Comparison of ENCODE assay signal across 8 cellular contexts in the genomic region with DNA sequence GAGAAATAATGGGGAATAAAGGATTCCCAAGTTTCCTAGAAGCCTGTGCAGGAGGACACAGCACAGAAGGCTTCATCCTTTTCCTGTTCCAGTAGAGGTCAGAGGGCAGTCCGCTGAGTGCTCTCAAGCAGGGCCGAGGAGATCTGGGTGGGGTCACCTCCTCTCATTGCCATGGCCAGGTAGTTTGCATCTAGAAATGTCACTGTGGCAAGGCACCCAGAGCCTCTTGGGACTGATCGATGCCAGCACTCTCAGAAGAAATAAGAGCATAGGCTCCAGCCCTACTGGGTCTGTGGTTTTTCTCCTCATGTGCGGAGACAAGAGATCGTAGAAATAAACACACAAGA. TPM values are rescaled to one million over a fixed set of nuclear protein-coding genes. Genes with fewer than 3 reads are reported as not detected.
DNase-seq lines count a peak whose midpoint lies in the region; ATAC-seq, FAIRE-seq and TF ChIP-seq lines count a peak whose summit lies in the region.

No MANE protein-coding gene starts in this region.

- in situ Hi-C loops in HAP-1 (cut with MboI; ENCODE audit: low sequenced_read_pairs) = no loop called here

- H3K9ac ChIP-seq in endocrine pancreas (ENCODE audit: control insufficient read depth, insufficient read depth, low read length) = peak overlapping the region; percentile 74
- peak overlapping the region; percentile 21 to 31 for H3K9ac ChIP-seq in stomach smooth muscle (ENCODE audit: low read length in 2 of 2)

- no peak for DNase-seq in activated naive CD4-positive, alpha-beta T cell treated with anti-CD3 and anti-CD28 coated beads for 36 hours
- DNase-seq in activated naive CD4-positive, alpha-beta T cell treated with Interleukin-2 at 50 U/mL for 16 hours = no peak
- no peak for DNase-seq in HAP-1 (ENCODE audit: low spot score in 2 of 2)
- DNase-seq in stimulated activated CD4-positive, alpha-beta T cell treated with anti-CD3 and anti-CD28 coated beads, Interleukin-4, amount 100 ng/mL, for 4 hours = no peak
- no peak for DNase-seq in H54 (ENCODE audit: insufficient read length, low spot score)

- H3K27me3 Mint-ChIP-seq in activated naive CD4-positive, alpha-beta T cell treated with anti-CD3 and anti-CD28 coated beads for 36 hours (ENCODE audit: low read depth) = no peaks in the 10 kb centered on the region

- peak overlapping the region; percentile 98 for H3K27ac Mint-ChIP-seq in activated naive CD4-positive, alpha-beta T cell treated with anti-CD3 and anti-CD28 coated beads for 36 hours

- H3K27me3 ChIP-seq in endocrine pancreas (ENCODE audit: control insufficient read depth, insufficient read depth, low read length) (no peaks in the 10 kb centered on the region), stomach smooth muscle (ENCODE audit: control insufficient read depth in 1 of 2, insufficient read depth in 2 of 2, low read length in 2 of 2) (no peaks in the 10 kb centered on the region), HAP-1 (ENCODE audit: low read depth) (no peaks in the 10 kb centered on the region)

- H3K4me1 Mint-ChIP-seq in activated naive CD4-positive, alpha-beta T cell treated with anti-CD3 and anti-CD28 coated beads for 36 hours (ENCODE audit: low read depth) = peaks cover 60% of the 10 kb centered on the region

- CTCF ChIA-PET in activated naive CD4-positive, alpha-beta T cell treated with anti-CD3 and anti-CD28 coated beads for 36 hours (lab: Charles Lee) = interaction anchor here (2.8 to 11.9 kb wide), 5 partner anchors 9 to 99 kb away, joined by 15 to 208 read pairs (median 38); a partner anchor contains a TSS

- peaks cover 18% of the 10 kb centered on the region for H3K36me3 Mint-ChIP-seq in activated naive CD4-positive, alpha-beta T cell treated with anti-CD3 and anti-CD28 coated beads for 36 hours (ENCODE audit: low read depth)

- ATAC-seq in HG03354 (IDR thresholded peaks at IDR 0.05; ENCODE audit: poor library complexity, severe bottlenecking, unreplicated experiment) = peak; percentile 44

- peak overlapping the region; percentile 43 for H3K4me3 ChIP-seq in endocrine pancreas (ENCODE audit: control insufficient read depth, insufficient read depth, low read length)
- peak overlapping the region; percentile 29 to 57 for H3K4me3 ChIP-seq in stomach smooth muscle (ENCODE audit: low read length in 2 of 2)
- no peak overlapping the region for H3K4me3 ChIP-seq in HAP-1

- H3K9me3 ChIP-seq in endocrine pancreas (ENCODE audit: control insufficient read depth, low read length) = no peaks in the 10 kb centered on the region
- no peaks in the 10 kb centered on the region for H3K9me3 ChIP-seq in stomach smooth muscle (ENCODE audit: control insufficient read depth in 2 of 2, low read length in 2 of 2)
- H3K9me3 ChIP-seq in HAP-1 = no peaks in the 10 kb centered on the region

- H3K9me3 Mint-ChIP-seq in activated naive CD4-positive, alpha-beta T cell treated with anti-CD3 and anti-CD28 coated beads for 36 hours = no peaks in the 10 kb centered on the region

- peaks cover 7% of the 10 kb centered on the region for H3K36me3 ChIP-seq in endocrine pancreas (ENCODE audit: control insufficient read depth, insufficient read depth, low read length)
- H3K36me3 ChIP-seq in stomach smooth muscle (ENCODE audit: control insufficient read depth in 2 of 2, insufficient read depth in 2 of 2, low read length in 2 of 2) = peaks cover 39 to 45% of the 10 kb centered on the region in 2 donors
- peaks cover 44% of the 10 kb centered on the region for H3K36me3 ChIP-seq in HAP-1 (replicated peaks)

- H3K4me1 ChIP-seq in endocrine pancreas (ENCODE audit: control insufficient read depth, insufficient read depth, low read length) = peaks cover 8% of the 10 kb centered on the region
- peaks cover 8% of the 10 kb centered on the region for H3K4me1 ChIP-seq in stomach smooth muscle (ENCODE audit: control insufficient read depth, insufficient read depth, low read length)
- no peaks in the 10 kb centered on the region; the same call in 1 of the 2 replicates for H3K4me1 ChIP-seq in HAP-1

- intact Hi-C loops in activated naive CD4-positive, alpha-beta T cell treated with anti-CD3 and anti-CD28 coated beads for 36 hours (cut with micrococcal nuclease) = loop anchor here (10.0 kb wide), 1 partner anchor 735 kb away; no protein-coding TSS in a partner anchor

- FAIRE-seq in H54 (lab: Jason Lieb, UNC) = no peak

- H3K4me3 Mint-ChIP-seq in activated naive CD4-positive, alpha-beta T cell treated with anti-CD3 and anti-CD28 coated beads for 36 hours = peak overlapping the region; percentile 78

- peak overlapping the region; percentile 37 for H3K27ac ChIP-seq in stomach smooth muscle (ENCODE audit: low read length)

- TF ChIP-seq POLR2A in H54 (IDR thresholded peaks at IDR 0.05; ENCODE audit: low read depth, low read length) = no peak

RNA-seq across cellular contexts. Expression of a gene that starts 7.9 kb away (rescaled TPM):
- total RNA-seq in activated naive CD4-positive, alpha-beta T cell treated with anti-CD3 and anti-CD28 coated beads for 36 hours = 10 to 100 TPM; 46.6 to 50.3 TPM
